In genomic region chr1:151188667-151189066, GRCh38 we compare ENCODE assay signal across 8 cellular contexts. TPM values are rescaled to one million over a fixed set of nuclear protein-coding genes. Genes with fewer than 3 reads are reported as not detected.
DNase-seq lines count a peak whose midpoint lies in the region; ATAC-seq, FAIRE-seq and TF ChIP-seq lines count a peak whose summit lies in the region.
"Not testable (repeated sequence)": the region's sequence is repeated elsewhere in the genome, so short reads cannot be mapped to it uniquely, and the experiment has no call there.

No MANE protein-coding gene starts in this region.

- H4K8ac ChIP-seq in neuronal stem cell (ENCODE audit: low read depth, low read length): not testable (repeated sequence)

- H4K91ac ChIP-seq in neuronal stem cell (ENCODE audit: low read depth, low read length, poor library complexity): not testable (repeated sequence)

- H3K4ac ChIP-seq in neuronal stem cell (ENCODE audit: low read length): not testable (repeated sequence)

- not testable (repeated sequence) for H3K27me3 ChIP-seq in CD4-positive, alpha-beta memory T cell (ENCODE audit: insufficient read depth, low read length); endothelial cell of umbilical vein (ENCODE audit: control insufficient read depth in 2 of 2, insufficient read depth in 2 of 2, low read length in 2 of 2); kidney epithelial cell (ENCODE audit: control insufficient read depth, insufficient read depth, low read length); neuronal stem cell (ENCODE audit: control insufficient read depth in 3 of 3, insufficient read depth in 3 of 3, low read depth in 1 of 3, low read length in 3 of 3); suprapubic skin

- not testable (repeated sequence) for H2BK12ac ChIP-seq in neuronal stem cell (ENCODE audit: low read length)

- H3K27ac ChIP-seq in CD4-positive, alpha-beta memory T cell (ENCODE audit: low read depth, low read length): peak overlapping the region; percentile 89
- H3K27ac ChIP-seq in endothelial cell of umbilical vein (ENCODE audit: insufficient read depth, low read depth, low read length); neuronal stem cell (replicated peaks; ENCODE audit: low read length); suprapubic skin: not testable (repeated sequence)

- H3K4me3 Mint-ChIP-seq in CD4-positive, alpha-beta memory T cell: peak overlapping the region; percentile 7 to 100 (median 98)
- H3K4me3 Mint-ChIP-seq in T-helper 2 cell treated with Interferon-gamma antibody and Interleukin-4, amounts not matched to agents 5 μg/mL and 100 μg/mL, for 36 hours: peak overlapping the region; percentile 98
- peak overlapping the region; percentile 94 for H3K4me3 Mint-ChIP-seq in activated naive CD8-positive, alpha-beta T cell treated with anti-CD3 and anti-CD28 coated beads, Interleukin-2, amount 50 U/mL, for 24 hours

- POLR2A ChIA-PET in CD4-positive, alpha-beta memory T cell (lab: Charles Lee; ENCODE audit: partially characterized antibody): interaction anchor here (0.6 to 3.0 kb wide), 3 partner anchors 30 to 93 kb away, joined by 3 to 46 read pairs (median 15); partner anchors contain the start of genes TNFAIP8L2 and ZNF687
- POLR2A ChIA-PET in endothelial cell of umbilical vein (lab: Charles Lee): not testable (repeated sequence)

- FAIRE-seq in endothelial cell of umbilical vein (lab: Jason Lieb, UNC): not testable (repeated sequence)

- H3K9me1 ChIP-seq in endothelial cell of umbilical vein (replicated peaks; ENCODE audit: control insufficient read depth, extremely low read depth, insufficient read depth, low read length): not testable (repeated sequence)

- H3K4me3 ChIP-seq in CD4-positive, alpha-beta memory T cell (ENCODE audit: low read length in 2 of 2): not testable (repeated sequence)
- H3K4me3 ChIP-seq in Jurkat, Clone E6-1 (ENCODE audit: low read length): peak overlapping the region; percentile 78
- H3K4me3 ChIP-seq in endothelial cell of umbilical vein (replicated peaks in 1 of 3; ENCODE audit: insufficient read depth in 1 of 3, low read depth in 1 of 3, low read length in 3 of 3): peak overlapping the region in 1 of 3 experiments; percentile 97
- H3K4me3 ChIP-seq in kidney epithelial cell (ENCODE audit: low read depth, low read length): peak overlapping the region; percentile 91
- peak overlapping the region in 1 of 2 donors; percentile 77 for H3K4me3 ChIP-seq in neuronal stem cell (ENCODE audit: low read length in 2 of 2)
- H3K4me3 ChIP-seq in suprapubic skin: peak overlapping the region; percentile 81

- H2AFZ ChIP-seq in endothelial cell of umbilical vein (ENCODE audit: low read depth, low read length); neuronal stem cell (ENCODE audit: low read length): not testable (repeated sequence)

- peak overlapping the region in 5 of 7 donors; percentile 27 to 99 (median 91) for H3K27ac Mint-ChIP-seq in CD4-positive, alpha-beta memory T cell
- H3K27ac Mint-ChIP-seq in T-helper 2 cell treated with Interferon-gamma antibody and Interleukin-4, amounts not matched to agents 5 μg/mL and 100 μg/mL, for 36 hours: peak overlapping the region; percentile 32
- H3K27ac Mint-ChIP-seq in activated naive CD8-positive, alpha-beta T cell treated with anti-CD3 and anti-CD28 coated beads, Interleukin-2, amount 50 U/mL, for 24 hours: peak overlapping the region; percentile 94

- H3K36me3 Mint-ChIP-seq in CD4-positive, alpha-beta memory T cell: peaks cover 21 to 35% of the 10 kb centered on the region in 2 donors
- peaks cover 21% of the 10 kb centered on the region for H3K36me3 Mint-ChIP-seq in T-helper 2 cell treated with Interferon-gamma antibody and Interleukin-4, amounts not matched to agents 5 μg/mL and 100 μg/mL, for 36 hours (ENCODE audit: low read depth)
- peaks cover 20% of the 10 kb centered on the region for H3K36me3 Mint-ChIP-seq in activated naive CD8-positive, alpha-beta T cell treated with anti-CD3 and anti-CD28 coated beads, Interleukin-2, amount 50 U/mL, for 24 hours (ENCODE audit: low read depth)

- H3K18ac ChIP-seq in neuronal stem cell (ENCODE audit: low read length): not testable (repeated sequence)

- no CpG with 5 or more reads among the region's 8 CpGs for WGBS in neuronal stem cell (ENCODE audit: extremely low coverage in 2 of 2, insufficient read length in 2 of 2, insufficient replicate concordance in 1 of 2), 2 donors
- WGBS in suprapubic skin: 81% methylated on average over 8 of the region's 8 CpGs

- H3K9me3 Mint-ChIP-seq in CD4-positive, alpha-beta memory T cell; T-helper 2 cell treated with Interferon-gamma antibody and Interleukin-4, amounts not matched to agents 5 μg/mL and 100 μg/mL, for 36 hours; activated naive CD8-positive, alpha-beta T cell treated with anti-CD3 and anti-CD28 coated beads, Interleukin-2, amount 50 U/mL, for 24 hours: not testable (repeated sequence)

- H3K14ac ChIP-seq in neuronal stem cell (ENCODE audit: low read length): not testable (repeated sequence)

- not testable (repeated sequence) for TF ChIP-seq CTCF in endothelial cell of umbilical vein (IDR thresholded peaks at IDR 0.05; ENCODE audit: extremely low read depth in 1 of 2, insufficient read depth in 1 of 2, low read depth in 1 of 2, low read length in 2 of 2); kidney epithelial cell (IDR thresholded peaks at IDR 0.05; ENCODE audit: insufficient read depth, low read length, poor library complexity, severe bottlenecking); suprapubic skin (IDR thresholded peaks at IDR 0.05)

- CTCF ChIA-PET in CD4-positive, alpha-beta memory T cell (lab: Charles Lee; ENCODE audit: partially characterized antibody): interaction anchor here (1.2 to 2.9 kb wide), 4 partner anchors 22 to 62 kb away, joined by 4 to 25 read pairs (median 4); partner anchors contain the start of gene TNFAIP8L2
- CTCF ChIA-PET in endothelial cell of umbilical vein (lab: Charles Lee): interaction anchor here (0.8 to 1.1 kb wide), 2 partner anchors 13 to 89 kb away, joined by 3 to 4 read pairs; partner anchors contain the start of gene TMOD4

- H3K4me1 ChIP-seq in CD4-positive, alpha-beta memory T cell (ENCODE audit: insufficient read depth, low read length): peaks cover 25% of the 10 kb centered on the region
- H3K4me1 ChIP-seq in endothelial cell of umbilical vein (ENCODE audit: control insufficient read depth, extremely low read depth, insufficient read depth, low read length) (peaks cover 10% of the 10 kb centered on the region), suprapubic skin (peaks cover 24% of the 10 kb centered on the region)
- H3K4me1 ChIP-seq in neuronal stem cell (ENCODE audit: control insufficient read depth in 2 of 2, insufficient read depth in 1 of 2, low read depth in 1 of 2, low read length in 2 of 2): not testable (repeated sequence)

- TF ChIP-seq POLR2A in endothelial cell of umbilical vein (IDR thresholded peaks at IDR 0.05; ENCODE audit: low read depth, low read length); suprapubic skin (IDR thresholded peaks at IDR 0.05): not testable (repeated sequence)

- H3K23ac ChIP-seq in neuronal stem cell (ENCODE audit: low read depth, low read length, poor library complexity): not testable (repeated sequence)

- ATAC-seq in activated naive CD8-positive, alpha-beta T cell treated with anti-CD3 and anti-CD28 coated beads, Interleukin-2, amount 50 U/mL, for 24 hours: not testable (repeated sequence)

- not testable (repeated sequence) for DNase-seq in CD4-positive, alpha-beta memory T cell; Jurkat, Clone E6-1 (ENCODE audit: low read depth, low spot score); T-helper 2 cell treated with Interferon-gamma antibody and Interleukin-4, amounts not matched to agents 5 μg/mL and 100 μg/mL, for 36 hours (ENCODE audit: low spot score); activated naive CD8-positive, alpha-beta T cell treated with anti-CD3 and anti-CD28 coated beads, Interleukin-2, amount 50 U/mL, for 24 hours; endothelial cell of umbilical vein (ENCODE audit: low read depth, low spot score); kidney epithelial cell (ENCODE audit: low read depth); neuronal stem cell (ENCODE audit: low spot score); suprapubic skin (ENCODE audit: low spot score in 2 of 2)

- intact Hi-C loops in CD4-positive, alpha-beta memory T cell (cut with micrococcal nuclease); endothelial cell of umbilical vein (cut with micrococcal nuclease): not testable (repeated sequence)

- H3K79me1 ChIP-seq in neuronal stem cell (ENCODE audit: low read depth, low read length): not testable (repeated sequence)

- peaks cover 24 to 43% (median 33%) of the 10 kb centered on the region in 4 donors for H3K4me1 Mint-ChIP-seq in CD4-positive, alpha-beta memory T cell
- H3K4me1 Mint-ChIP-seq in T-helper 2 cell treated with Interferon-gamma antibody and Interleukin-4, amounts not matched to agents 5 μg/mL and 100 μg/mL, for 36 hours (ENCODE audit: low read depth): peaks cover 19% of the 10 kb centered on the region
- peaks cover 28% of the 10 kb centered on the region for H3K4me1 Mint-ChIP-seq in activated naive CD8-positive, alpha-beta T cell treated with anti-CD3 and anti-CD28 coated beads, Interleukin-2, amount 50 U/mL, for 24 hours

- H4K20me1 ChIP-seq in endothelial cell of umbilical vein (replicated peaks; ENCODE audit: control insufficient read depth, extremely low read depth, insufficient read depth, low read length): not testable (repeated sequence)

- dilution Hi-C loops in endothelial cell of umbilical vein (cut with MboI; ENCODE audit: extremely low pct_ligation_motif_present, low sequenced_read_pairs): not testable (repeated sequence)

- H2BK15ac ChIP-seq in neuronal stem cell (ENCODE audit: low read length): not testable (repeated sequence)

- not testable (repeated sequence) for H3K9ac ChIP-seq in endothelial cell of umbilical vein (replicated peaks; ENCODE audit: extremely low read depth, insufficient read depth, low read length); neuronal stem cell (ENCODE audit: low read depth, low read length, poor library complexity)

- H3K4me2 ChIP-seq in endothelial cell of umbilical vein (ENCODE audit: insufficient read depth, low read length): peak overlapping the region; percentile 98
- H3K4me2 ChIP-seq in neuronal stem cell (ENCODE audit: insufficient read depth, low read length, poor library complexity, severe bottlenecking): peak overlapping the region; percentile 41

- not testable (repeated sequence) for H3K27me3 Mint-ChIP-seq in CD4-positive, alpha-beta memory T cell; T-helper 2 cell treated with Interferon-gamma antibody and Interleukin-4, amounts not matched to agents 5 μg/mL and 100 μg/mL, for 36 hours (ENCODE audit: low read depth); activated naive CD8-positive, alpha-beta T cell treated with anti-CD3 and anti-CD28 coated beads, Interleukin-2, amount 50 U/mL, for 24 hours

- BruUV-seq in endothelial cell of umbilical vein (replicated peaks; lab: Mats Ljungman, UMichigan): not testable (repeated sequence)

- H2AK5ac ChIP-seq in neuronal stem cell (ENCODE audit: low read depth, low read length): not testable (repeated sequence)

- H2BK120ac ChIP-seq in neuronal stem cell (ENCODE audit: low read depth, low read length): not testable (repeated sequence)

- H2BK5ac ChIP-seq in neuronal stem cell (ENCODE audit: low read length): not testable (repeated sequence)

- not testable (repeated sequence) for H3K9me3 ChIP-seq in CD4-positive, alpha-beta memory T cell (ENCODE audit: control insufficient read depth in 1 of 2, low read length in 2 of 2); endothelial cell of umbilical vein (replicated peaks; ENCODE audit: control insufficient read depth, insufficient read depth, low read length); neuronal stem cell (replicated peaks in 1 of 2; ENCODE audit: control insufficient read depth in 2 of 2, insufficient read depth in 1 of 2, low read depth in 1 of 2, low read length in 2 of 2); suprapubic skin

- not testable (repeated sequence) for TF ChIP-seq EP300 in suprapubic skin (IDR thresholded peaks at IDR 0.05)

- peaks cover 31% of the 10 kb centered on the region for H3K79me2 ChIP-seq in endothelial cell of umbilical vein (ENCODE audit: control insufficient read depth, insufficient read depth, low read length)

- peaks cover 17% of the 10 kb centered on the region for H3K36me3 ChIP-seq in CD4-positive, alpha-beta memory T cell (ENCODE audit: insufficient read depth, low read length)
- not testable (repeated sequence) for H3K36me3 ChIP-seq in endothelial cell of umbilical vein (ENCODE audit: control insufficient read depth in 2 of 2, extremely low read depth in 1 of 2, insufficient read depth in 2 of 2, low read length in 2 of 2); kidney epithelial cell (ENCODE audit: control insufficient read depth, insufficient read depth, low read length)
- peaks cover 12 to 35% of the 10 kb centered on the region in 2 donors for H3K36me3 ChIP-seq in neuronal stem cell (replicated peaks in 1 of 2; ENCODE audit: control insufficient read depth in 2 of 2, insufficient read depth in 2 of 2, low read length in 2 of 2)
- peaks cover 24% of the 10 kb centered on the region for H3K36me3 ChIP-seq in suprapubic skin

RNA-seq across cellular contexts. Expression of gene VPS72, which starts 1.3 kb away (rescaled TPM):
- 10 to 100 TPM; 68.1 to 68.4 TPM for total RNA-seq in CD4-positive, alpha-beta memory T cell
- 100 to 1,000 TPM in 1 of 2 donors, 10 to 100 TPM in 1; 80.6 to 102 TPM for polyA plus RNA-seq in CD4-positive, alpha-beta memory T cell
- polyA plus RNA-seq in Jurkat, Clone E6-1 (2012; ENCODE audit: insufficient read depth, insufficient read length): 135 TPM
- total RNA-seq in endothelial cell of umbilical vein: 83.1 and 85.2 TPM in 2 replicates
- 73.1 and 76.2 TPM in 2 replicates for polyA plus RNA-seq in endothelial cell of umbilical vein
- 77.7 and 86.8 TPM in 2 replicates for polyA plus RNA-seq in endothelial cell of umbilical vein (2011; cell fraction: cytosol; rRNA removed)
- 34.5 and 49.7 TPM in 2 replicates for polyA plus RNA-seq in endothelial cell of umbilical vein (2011; cell fraction: nucleus; rRNA removed)
- polyA plus RNA-seq in endothelial cell of umbilical vein (2012): 53.1 and 53.4 TPM in 2 replicates
- polyA minus RNA-seq in endothelial cell of umbilical vein: 29.1 and 35.4 TPM in 2 replicates
- 33.5 TPM for polyA minus RNA-seq in endothelial cell of umbilical vein (2011; cell fraction: cytosol; rRNA and poly(A)+ RNA removed)
- polyA minus RNA-seq in endothelial cell of umbilical vein (2011; cell fraction: nucleus; rRNA and poly(A)+ RNA removed): 6.3 and 11.4 TPM in 2 replicates
- total RNA-seq in kidney epithelial cell: 79.1 and 83.4 TPM in 2 replicates
- polyA plus RNA-seq in neuronal stem cell (2013, experiment 1 of 2): 101 TPM
- polyA plus RNA-seq in neuronal stem cell (2013, experiment 2 of 2): 98.5 TPM
- total RNA-seq in suprapubic skin: 10 to 100 TPM; 17.2 to 30.8 (median 26.8) TPM

RNA-seq across cellular contexts. Expression of gene PIP5K1A, which starts 9.7 kb away (rescaled TPM):
- 10 to 100 TPM; 50.8 to 53.1 TPM for total RNA-seq in CD4-positive, alpha-beta memory T cell
- 10 to 100 TPM; 13.7 to 16.2 TPM for polyA plus RNA-seq in CD4-positive, alpha-beta memory T cell
- polyA plus RNA-seq in Jurkat, Clone E6-1 (2012; ENCODE audit: insufficient read depth, insufficient read length): 64.4 TPM
- total RNA-seq in endothelial cell of umbilical vein (72.1 and 77.0 TPM in 2 replicates), kidney epithelial cell (59.7 and 63.6 TPM in 2 replicates), suprapubic skin (100 to 1,000 TPM in 1 of 4 donors, 10 to 100 TPM in 3; 41.6 to 120 (median 51.6) TPM)
- polyA plus RNA-seq in endothelial cell of umbilical vein: 79.3 and 89.2 TPM in 2 replicates
- 78.7 and 87.8 TPM in 2 replicates for polyA plus RNA-seq in endothelial cell of umbilical vein (2011; cell fraction: cytosol; rRNA removed)
- polyA plus RNA-seq in endothelial cell of umbilical vein (2011; cell fraction: nucleus; rRNA removed): 172 and 179 TPM in 2 replicates
- 38.5 and 45.5 TPM in 2 replicates for polyA plus RNA-seq in endothelial cell of umbilical vein (2012)
- 208 and 246 TPM in 2 replicates for polyA minus RNA-seq in endothelial cell of umbilical vein
- polyA minus RNA-seq in endothelial cell of umbilical vein (2011; cell fraction: cytosol; rRNA and poly(A)+ RNA removed): 70.9 TPM
- polyA minus RNA-seq in endothelial cell of umbilical vein (2011; cell fraction: nucleus; rRNA and poly(A)+ RNA removed): 120 and 175 TPM in 2 replicates
- 93.0 TPM for polyA plus RNA-seq in neuronal stem cell (2013, experiment 1 of 2)
- polyA plus RNA-seq in neuronal stem cell (2013, experiment 2 of 2): 97.5 TPM

RNA-seq across cellular contexts. Expression of gene TMOD4, which starts 12.9 kb away (rescaled TPM):
- total RNA-seq in CD4-positive, alpha-beta memory T cell: 1 to 10 TPM; 6.4 TPM
- not detected for polyA plus RNA-seq in CD4-positive, alpha-beta memory T cell
- 4.8 TPM for polyA plus RNA-seq in Jurkat, Clone E6-1 (2012; ENCODE audit: insufficient read depth, insufficient read length)
- total RNA-seq in endothelial cell of umbilical vein (1.4 TPM in 2 replicates), kidney epithelial cell (not detected in 2 replicates), suprapubic skin (not detected)
- 0.22 TPM in 1 of 2 replicates, not detected in the other for polyA plus RNA-seq in endothelial cell of umbilical vein
- polyA plus RNA-seq in endothelial cell of umbilical vein (2011; cell fraction: cytosol; rRNA removed): 0.09 and 0.31 TPM in 2 replicates
- polyA plus RNA-seq in endothelial cell of umbilical vein (2011; cell fraction: nucleus; rRNA removed): 0.80 and 0.88 TPM in 2 replicates
- 0.50 TPM in 1 of 2 replicates, not detected in the other for polyA plus RNA-seq in endothelial cell of umbilical vein (2012)
- polyA minus RNA-seq in endothelial cell of umbilical vein: not detected in 2 replicates
- not detected for polyA minus RNA-seq in endothelial cell of umbilical vein (2011; cell fraction: cytosol; rRNA and poly(A)+ RNA removed)
- polyA minus RNA-seq in endothelial cell of umbilical vein (2011; cell fraction: nucleus; rRNA and poly(A)+ RNA removed): not detected in 2 replicates
- polyA plus RNA-seq in neuronal stem cell (2013, experiment 1 of 2): 0.24 TPM
- polyA plus RNA-seq in neuronal stem cell (2013, experiment 2 of 2): 0.33 TPM

RNA-seq across cellular contexts. Expression of gene SCNM1, which starts 22.7 kb away (rescaled TPM):
- 10 to 100 TPM; 57.4 to 61.4 TPM for total RNA-seq in CD4-positive, alpha-beta memory T cell
- polyA plus RNA-seq in CD4-positive, alpha-beta memory T cell: 10 to 100 TPM; 76.5 to 80.9 TPM
- 79.8 TPM for polyA plus RNA-seq in Jurkat, Clone E6-1 (2012; ENCODE audit: insufficient read depth, insufficient read length)
- total RNA-seq in endothelial cell of umbilical vein (43.1 and 49.0 TPM in 2 replicates), kidney epithelial cell (52.6 and 60.1 TPM in 2 replicates), suprapubic skin (10 to 100 TPM; 29.6 to 40.6 (median 35.4) TPM)
- 14.1 and 17.3 TPM in 2 replicates for polyA plus RNA-seq in endothelial cell of umbilical vein
- polyA plus RNA-seq in endothelial cell of umbilical vein (2011; cell fraction: cytosol; rRNA removed): 31.1 and 32.7 TPM in 2 replicates
- 48.2 and 52.9 TPM in 2 replicates for polyA plus RNA-seq in endothelial cell of umbilical vein (2011; cell fraction: nucleus; rRNA removed)
- 44.8 and 53.1 TPM in 2 replicates for polyA plus RNA-seq in endothelial cell of umbilical vein (2012)
- polyA minus RNA-seq in endothelial cell of umbilical vein: 9.6 and 11.9 TPM in 2 replicates
- 20.6 TPM for polyA minus RNA-seq in endothelial cell of umbilical vein (2011; cell fraction: cytosol; rRNA and poly(A)+ RNA removed)
- polyA minus RNA-seq in endothelial cell of umbilical vein (2011; cell fraction: nucleus; rRNA and poly(A)+ RNA removed): 8.2 and 8.6 TPM in 2 replicates
- 38.6 TPM for polyA plus RNA-seq in neuronal stem cell (2013, experiment 1 of 2)
- polyA plus RNA-seq in neuronal stem cell (2013, experiment 2 of 2): 37.5 TPM

RNA-seq across cellular contexts. Expression of gene LYSMD1, which starts 23.0 kb away (rescaled TPM):
- total RNA-seq in CD4-positive, alpha-beta memory T cell: 1 to 10 TPM; 1.0 to 1.3 TPM
- polyA plus RNA-seq in CD4-positive, alpha-beta memory T cell: under 1 TPM in 1 of 2 donors, not detected in 1; 0.59 TPM
- 9.5 TPM for polyA plus RNA-seq in Jurkat, Clone E6-1 (2012; ENCODE audit: insufficient read depth, insufficient read length)
- total RNA-seq in endothelial cell of umbilical vein: 6.4 and 8.2 TPM in 2 replicates
- polyA plus RNA-seq in endothelial cell of umbilical vein: 1.7 and 2.1 TPM in 2 replicates
- 2.2 and 2.7 TPM in 2 replicates for polyA plus RNA-seq in endothelial cell of umbilical vein (2011; cell fraction: cytosol; rRNA removed)
- 14.0 and 15.7 TPM in 2 replicates for polyA plus RNA-seq in endothelial cell of umbilical vein (2011; cell fraction: nucleus; rRNA removed)
- 2.5 and 2.8 TPM in 2 replicates for polyA plus RNA-seq in endothelial cell of umbilical vein (2012)
- polyA minus RNA-seq in endothelial cell of umbilical vein: 3.8 and 4.7 TPM in 2 replicates
- 3.9 TPM for polyA minus RNA-seq in endothelial cell of umbilical vein (2011; cell fraction: cytosol; rRNA and poly(A)+ RNA removed)
- 6.2 and 6.9 TPM in 2 replicates for polyA minus RNA-seq in endothelial cell of umbilical vein (2011; cell fraction: nucleus; rRNA and poly(A)+ RNA removed)
- total RNA-seq in kidney epithelial cell: 8.1 and 9.7 TPM in 2 replicates
- 7.6 TPM for polyA plus RNA-seq in neuronal stem cell (2013, experiment 1 of 2)
- polyA plus RNA-seq in neuronal stem cell (2013, experiment 2 of 2): 6.8 TPM
- total RNA-seq in suprapubic skin: 10 to 100 TPM in 3 of 4 donors, 1 to 10 TPM in 1; 8.4 to 15.2 (median 12.5) TPM

Comparison
In these comparisons a context has a peak if more than half of its experiments do, and no peak if none do; other contexts are left out.
1. H3K27ac Mint-ChIP-seq: peak in every context shown above with its lines; median percentile 94 in activated naive CD8-positive, alpha-beta T cell treated with anti-CD3 and anti-CD28 coated beads, Interleukin-2, amount 50 U/mL, for 24 hours; 91 in CD4-positive, alpha-beta memory T cell; 32 in T-helper 2 cell treated with Interferon-gamma antibody and Interleukin-4, amounts not matched to agents 5 μg/mL and 100 μg/mL, for 36 hours.